8 cellular contexts compared by ENCODE assay signal in the genomic region with DNA sequence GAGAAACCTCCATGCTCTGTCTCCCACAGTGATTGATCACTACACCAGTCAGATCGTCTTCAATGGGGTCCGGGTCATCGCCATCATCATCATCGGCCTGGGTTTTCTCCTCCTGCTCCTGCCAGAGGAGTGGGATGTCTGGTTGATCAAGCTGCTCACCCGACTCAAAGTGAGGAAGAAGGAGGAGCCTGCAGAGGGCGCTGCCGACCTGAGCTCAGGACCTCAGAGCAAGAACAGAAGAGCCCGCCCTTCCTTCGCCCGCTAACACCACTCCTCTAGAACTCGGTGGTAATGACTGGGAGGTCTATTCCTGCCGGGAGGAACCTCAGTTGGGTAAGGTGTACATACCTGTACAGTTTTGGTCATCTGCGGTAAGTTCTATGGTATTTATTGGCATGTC. TPM values are rescaled to one million over a fixed set of nuclear protein-coding genes. Genes with fewer than 3 reads are reported as not detected.
DNase-seq lines count a peak whose midpoint lies in the region; ATAC-seq and TF ChIP-seq lines count a peak whose summit lies in the region.

No MANE protein-coding gene starts in this region.

- no peak overlapping the region for H2AFZ ChIP-seq in osteoblast (ENCODE audit: low read length)

- intact Hi-C loops in vagina (cut with DNase I) = no loop called here

- no peaks in the 10 kb centered on the region for H4K20me1 ChIP-seq in osteoblast (ENCODE audit: insufficient read depth, low read length)

- H3K4me3 ChIP-seq in HFF-Myc (replicated peaks; ENCODE audit: low read depth, low read length) (no peak overlapping the region), brain microvascular endothelial cell (ENCODE audit: low read depth, low read length) (no peak overlapping the region), osteoblast (ENCODE audit: insufficient read depth, low read length) (no peak overlapping the region), vagina (no peak overlapping the region)

- H3K36me3 ChIP-seq in brain microvascular endothelial cell (replicated peaks) = no peaks in the 10 kb centered on the region
- H3K36me3 ChIP-seq in osteoblast (ENCODE audit: insufficient read depth, low read length) = no peaks in the 10 kb centered on the region
- no peaks in the 10 kb centered on the region for H3K36me3 ChIP-seq in vagina

- H3K27me3 ChIP-seq in brain microvascular endothelial cell (replicated peaks) = no peaks in the 10 kb centered on the region
- H3K27me3 ChIP-seq in osteoblast (ENCODE audit: insufficient read depth, low read length) = peaks cover 44% of the 10 kb centered on the region
- no peaks in the 10 kb centered on the region for H3K27me3 ChIP-seq in vagina

- ATAC-seq in HG03095 (IDR thresholded peaks at IDR 0.05; ENCODE audit: unreplicated experiment) = no peak

- no peak for TF ChIP-seq POLR2A in vagina (IDR thresholded peaks at IDR 0.05)

- H3K27ac ChIP-seq in brain microvascular endothelial cell (no peak overlapping the region), osteoblast (ENCODE audit: low read depth, low read length) (no peak overlapping the region), vagina (no peak overlapping the region)

- in situ Hi-C loops in brain microvascular endothelial cell (cut with HindIII; ENCODE audit: low pct_ligation_motif_present, low sequenced_read_pairs) = no loop called here

- no peaks in the 10 kb centered on the region for H3K9me3 ChIP-seq in osteoblast (ENCODE audit: low read depth, low read length)
- H3K9me3 ChIP-seq in vagina = no peaks in the 10 kb centered on the region

- no peaks in the 10 kb centered on the region for H3K4me1 ChIP-seq in osteoblast (ENCODE audit: insufficient read depth, low read length)
- H3K4me1 ChIP-seq in vagina = no peaks in the 10 kb centered on the region

- H3K79me2 ChIP-seq in osteoblast (ENCODE audit: insufficient read depth, low read length) = no peaks in the 10 kb centered on the region

- H3K4me2 ChIP-seq in osteoblast (ENCODE audit: insufficient read depth, low read length) = no peak overlapping the region

- DNase-seq in COLO668 (lab: John Stamatoyannopoulos, UW; ENCODE audit: unreplicated experiment) (peak; percentile 38), HFF-Myc (ENCODE audit: extremely low read depth, low read depth) (no peak), SKM-1 treated with dmso at 0.1 percent for 144 hours (lab: John Stamatoyannopoulos, UW; ENCODE audit: unreplicated experiment) (peak; percentile 55), brain microvascular endothelial cell (no peak), osteoblast (ENCODE audit: insufficient read length, low spot score, missing footprints) (peak; percentile 6), vagina (ENCODE audit: extremely low spot score in 2 of 2) (no peak), midbrain (lab: John Stamatoyannopoulos, UW) (no peak)

- TF ChIP-seq CTCF in HFF-Myc (IDR thresholded peaks at IDR 0.05; ENCODE audit: low read depth, low read length, missing control alignments) (peak; percentile 45), brain microvascular endothelial cell (IDR thresholded peaks at IDR 0.05; ENCODE audit: low read depth, low read length, missing control alignments) (peak; percentile 56), osteoblast (IDR thresholded peaks at IDR 0.05; ENCODE audit: extremely low read depth, low read depth, low read length) (peak; percentile 51), vagina (IDR thresholded peaks at IDR 0.05) (no peak)

RNA-seq across cellular contexts. Expression of gene COA6, which starts 50.3 kb away (rescaled TPM):
- total RNA-seq in osteoblast (11.8 and 20.3 TPM in 2 replicates), vagina (15.7 TPM)

Comparison
In these comparisons a context has a peak if more than half of its experiments do, and no peak if none do; other contexts are left out.
1. DNase-seq: peak in COLO668 (single experiment), SKM-1 treated with dmso at 0.1 percent for 144 hours (single experiment) and osteoblast (single experiment); none in HFF-Myc (single experiment), brain microvascular endothelial cell (single experiment), vagina (0 of 2) and midbrain (single experiment).
2. CTCF ChIP-seq: peak in HFF-Myc (single experiment), brain microvascular endothelial cell (single experiment) and osteoblast (single experiment); none in vagina (0 of 3).